Comparison of ENCODE assay signal across 16 cellular contexts in the genomic region with DNA sequence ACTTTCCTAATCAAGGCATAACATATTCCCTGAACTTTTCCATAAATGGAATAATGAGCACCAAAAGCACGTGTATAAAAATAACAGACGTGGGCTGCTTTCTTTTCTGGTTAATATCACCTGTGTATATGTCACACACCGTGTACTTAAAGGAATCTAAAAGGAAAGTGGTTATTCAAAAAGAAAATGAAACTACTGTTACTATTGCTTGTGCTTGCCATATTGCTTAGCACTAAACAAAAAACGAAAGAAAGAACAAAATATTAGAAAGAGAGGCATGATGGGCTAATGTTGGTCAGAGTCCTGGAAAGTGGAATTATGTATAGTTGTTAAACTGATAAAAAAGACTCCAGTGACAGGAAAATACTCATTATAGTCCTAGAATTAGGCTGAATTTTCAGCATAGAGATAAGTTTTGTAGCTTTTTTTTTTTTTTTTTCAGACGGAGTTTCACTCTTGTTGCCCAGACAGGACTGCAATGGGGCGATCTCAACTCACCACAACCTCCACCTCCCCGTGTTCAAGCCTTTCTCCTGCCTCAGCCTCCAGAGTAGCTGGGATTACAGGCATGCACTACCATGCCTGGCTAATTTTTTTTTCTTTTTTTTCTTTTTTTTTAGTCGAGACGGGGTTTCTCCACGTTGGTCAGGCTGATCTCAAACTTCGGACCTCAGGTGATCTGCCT.
DNase-seq lines count a peak whose midpoint lies in the region; ATAC-seq, FAIRE-seq and TF ChIP-seq lines count a peak whose summit lies in the region.
"Had no signal": no experiment of that assay in that cellular context is flagged by ENCODE, and none has a peak within 500 bp of the region (broad histone marks: within the 10 kb centered on the region; RNA-seq: fewer than 3 reads in every experiment).

No MANE protein-coding gene starts in this region.

- no peak overlapping the region for H3K9ac ChIP-seq in PC-3 (ENCODE audit: low read length)

- ATAC-seq in GM18498 (IDR thresholded peaks at IDR 0.05; ENCODE audit: unreplicated experiment) (peak; percentile 80), GM21360 (IDR thresholded peaks at IDR 0.05; ENCODE audit: unreplicated experiment) (peak; percentile 94), HG03095 (IDR thresholded peaks at IDR 0.05; ENCODE audit: unreplicated experiment) (peak; percentile 84), PC-3 (no peak)

- no peak for DNase-seq in PC-3
- no peak for DNase-seq in stimulated activated CD4-positive, alpha-beta T cell treated with anti-CD3 and anti-CD28 coated beads, Interleukin-4, amount 100 ng/mL, for 4 hours
- DNase-seq in NCI-H524 (lab: John Stamatoyannopoulos, UW), result no peak
- DNase-seq in globus pallidus (ENCODE audit: low spot score), result no peak
- no peak for DNase-seq in GM12892 (ENCODE audit: insufficient read length)
- DNase-seq: activated CD4-positive, alpha-beta T cell treated with anti-CD3 and anti-CD28 coated beads for 1 hour; BE2C; dorsolateral prefrontal cortex; foreskin melanocyte; IMR-90; NCI-H2107 had no signal

- H3K4me1 ChIP-seq in PC-3 (ENCODE audit: insufficient read depth, low read length), result no peaks in the 10 kb centered on the region
- H3K4me1 ChIP-seq: ascending aorta, BE2C had no signal

- H3K4me3 ChIP-seq in PC-3 (ENCODE audit: low read length), result no peak overlapping the region
- H3K4me3 ChIP-seq: ascending aorta, dorsolateral prefrontal cortex had no signal

- no peaks in the 10 kb centered on the region for H4K20me1 ChIP-seq in PC-3 (ENCODE audit: low read length)

- no peak for FAIRE-seq in GM12892 (lab: Jason Lieb, UNC)
- FAIRE-seq: keratinocyte had no signal

- no peaks in the 10 kb centered on the region for H3K79me2 ChIP-seq in PC-3 (ENCODE audit: low read length)

- no peaks in the 10 kb centered on the region for H3K9me3 ChIP-seq in PC-3 (ENCODE audit: low read length)
- H3K9me3 ChIP-seq: ascending aorta, BE2C had no signal

- POLR2A ChIA-PET in PC-3 (lab: Charles Lee; ENCODE audit: unreplicated experiment), result no interaction called here

- no peaks in the 10 kb centered on the region for H3K27me3 ChIP-seq in PC-3 (ENCODE audit: low read length)
- H3K27me3 ChIP-seq: ascending aorta, BE2C, dorsolateral prefrontal cortex had no signal

- H3K27ac ChIP-seq in PC-3 (ENCODE audit: low read length), result no peak overlapping the region
- H3K27ac ChIP-seq: ascending aorta, dorsolateral prefrontal cortex had no signal

- no peak for TF ChIP-seq CTCF in PC-3 (conservative IDR thresholded peaks at IDR 0.05; ENCODE audit: low read depth, low read length)

- no peaks in the 10 kb centered on the region for H3K36me3 ChIP-seq in PC-3 (ENCODE audit: low read depth, low read length)
- H3K36me3 ChIP-seq: ascending aorta, BE2C had no signal

- CTCF ChIA-PET in PC-3 (lab: Charles Lee), result no interaction called here

- 0 out of 2 replicates have a peak overlapping the region, but pooled peaks have one; percentile 22 for H3K4me2 ChIP-seq in PC-3 (ENCODE audit: low read length)

- H3K9me2 ChIP-seq in PC-3 (replicated peaks; ENCODE audit: low read length), result no peaks in the 10 kb centered on the region

- H3F3A ChIP-seq in PC-3 (ENCODE audit: low read length, unreplicated experiment), result no peaks in the 10 kb centered on the region

- no peak for TF ChIP-seq POLR2A in GM12892 (IDR thresholded peaks at IDR 0.05; ENCODE audit: low read depth, low read length)

- H2AFZ ChIP-seq in PC-3 (ENCODE audit: low read length), result peak overlapping the region; percentile 32; the same call in 1 of the 2 replicates

- no TSS peak for BruUV-seq in PC-3 (replicated peaks; lab: Mats Ljungman, UMichigan)

- intact Hi-C loops in PC-3 (cut with micrococcal nuclease), result no loop called here
